In the genomic region with DNA sequence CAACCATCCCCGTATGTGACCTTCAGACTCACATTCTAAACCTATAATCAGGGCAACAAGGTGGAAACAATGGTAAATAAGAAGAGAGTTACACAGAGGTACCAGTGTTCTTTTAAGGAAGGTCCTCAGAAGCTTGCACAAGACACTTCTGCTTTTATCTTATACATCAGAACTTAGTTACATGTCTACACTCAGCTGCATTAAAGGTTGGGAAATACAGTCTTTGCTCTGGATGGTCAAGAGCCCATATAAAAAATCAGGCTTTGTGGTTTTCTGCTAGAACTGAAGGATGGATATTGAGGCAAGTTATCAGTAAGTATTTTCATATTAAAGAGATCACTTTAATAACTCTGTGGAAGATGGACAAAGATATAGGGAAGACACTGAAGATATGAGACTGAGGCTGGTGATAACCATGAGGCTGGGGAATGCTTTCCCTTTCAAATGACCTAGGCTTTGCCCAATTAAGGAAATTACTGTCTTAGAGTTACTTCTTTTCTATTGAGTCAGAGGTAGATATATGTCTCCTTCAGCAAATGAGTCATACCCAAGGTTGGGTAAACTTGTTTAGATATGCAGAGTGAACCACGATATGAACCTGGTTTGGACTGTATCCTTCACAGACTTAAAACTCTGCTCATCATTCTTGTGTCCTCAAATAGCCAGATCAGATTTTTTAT, we compare ENCODE assay signal across 8 cellular contexts.
DNase-seq lines count a peak whose midpoint lies in the region; ATAC-seq and TF ChIP-seq lines count a peak whose summit lies in the region.

No MANE protein-coding gene starts in this region.

- TF ChIP-seq POLR2A in IMR-90 (IDR thresholded peaks at IDR 0.05; ENCODE audit: low read depth, low read length): no peak
- no peak for TF ChIP-seq POLR2A in testis (IDR thresholded peaks at IDR 0.05)
- TF ChIP-seq POLR2A in spleen (IDR thresholded peaks at IDR 0.05): no peak

- H3K14ac ChIP-seq in IMR-90 (replicated peaks; ENCODE audit: low read depth, low read length): peak overlapping the region; percentile 98

- peak overlapping the region; percentile 98 for H2BK120ac ChIP-seq in IMR-90 (ENCODE audit: low read depth, low read length)

- H3K9me1 ChIP-seq in IMR-90 (ENCODE audit: insufficient read depth, low read length): peaks cover 14% of the 10 kb centered on the region; the same call in 1 of the 2 replicates

- peak overlapping the region; percentile 92 to 93 for H4K8ac ChIP-seq in IMR-90 (ENCODE audit: low read depth in 2 of 2, low read length in 2 of 2)

- H3K9me3 ChIP-seq in IMR-90 (ENCODE audit: control insufficient read depth, insufficient read depth, low read length): no peaks in the 10 kb centered on the region
- no peaks in the 10 kb centered on the region for H3K9me3 ChIP-seq in testis
- H3K9me3 ChIP-seq in spleen: no peaks in the 10 kb centered on the region

- H3K27me3 ChIP-seq in IMR-90 (ENCODE audit: control insufficient read depth, insufficient read depth, low read length): no peaks in the 10 kb centered on the region
- no peaks in the 10 kb centered on the region for H3K27me3 ChIP-seq in foreskin keratinocyte
- no peaks in the 10 kb centered on the region for H3K27me3 ChIP-seq in testis
- H3K27me3 ChIP-seq in spleen (replicated peaks in 1 of 7): no peaks in the 10 kb centered on the region

- H3K18ac ChIP-seq in IMR-90 (ENCODE audit: low read depth, low read length): peak overlapping the region; percentile 99

- H3K23ac ChIP-seq in IMR-90 (ENCODE audit: low read depth, low read length): peak overlapping the region; percentile 93; the same call in 1 of the 2 replicates

- CTCF ChIA-PET in IMR-90 (lab: Yijun Ruan, JAX): no interaction called here

- H3K4me1 ChIP-seq in IMR-90 (ENCODE audit: control insufficient read depth, insufficient read depth, low read length): peaks cover 28% of the 10 kb centered on the region
- H3K4me1 ChIP-seq in foreskin keratinocyte: peaks cover 31% of the 10 kb centered on the region
- no peaks in the 10 kb centered on the region for H3K4me1 ChIP-seq in testis
- peaks cover 0 to 30% (median 7%) of the 10 kb centered on the region in 6 donors for H3K4me1 ChIP-seq in spleen

- POLR2A ChIA-PET in IMR-90 (lab: Charles Lee; ENCODE audit: unreplicated experiment): interaction anchor here (0.6 kb wide), 1 partner anchor 29 kb away, joined by 3 read pairs; no protein-coding TSS in a partner anchor

- H3K36me3 ChIP-seq in IMR-90 (ENCODE audit: control insufficient read depth, insufficient read depth, low read length) (no peaks in the 10 kb centered on the region), testis (ENCODE audit: low read depth, missing control alignments) (no peaks in the 10 kb centered on the region), spleen (no peaks in the 10 kb centered on the region)

- H3K79me1 ChIP-seq in IMR-90 (ENCODE audit: low read depth in 1 of 2, low read length in 2 of 2): no peaks in the 10 kb centered on the region

- no peak overlapping the region for H2AFZ ChIP-seq in IMR-90 (replicated peaks; ENCODE audit: low read length, poor library complexity)

- peak; percentile 48 for ATAC-seq in GM21825 (IDR thresholded peaks at IDR 0.05; ENCODE audit: unreplicated experiment)
- peak; percentile 64 for ATAC-seq in IMR-90 (ENCODE audit: low read depth)
- ATAC-seq in foreskin keratinocyte: peak; percentile 75

- peak overlapping the region; percentile 93 for H3K4ac ChIP-seq in IMR-90 (ENCODE audit: low read depth, low read length)

- H3K27ac ChIP-seq in IMR-90 (ENCODE audit: insufficient read depth, low read length) (peak overlapping the region; percentile 88), foreskin keratinocyte (peak overlapping the region; percentile 40), testis (no peak overlapping the region), spleen (no peak overlapping the region)

- peak overlapping the region; percentile 99 for H2BK20ac ChIP-seq in IMR-90 (ENCODE audit: low read depth, low read length)

- no peaks in the 10 kb centered on the region for H4K20me1 ChIP-seq in IMR-90 (ENCODE audit: insufficient read depth, low read length)

- no peak overlapping the region for H3K4me3 ChIP-seq in IMR-90 (ENCODE audit: insufficient read depth, low read depth, low read length)
- H3K4me3 ChIP-seq in testis: no peak overlapping the region
- no peak overlapping the region for H3K4me3 ChIP-seq in spleen

- no peak for TF ChIP-seq RAD21 in IMR-90 (IDR thresholded peaks at IDR 0.05; ENCODE audit: low read length)

- no TSS peak for BruUV-seq in IMR-90 (replicated peaks; lab: Mats Ljungman, UMichigan)

- DNase-seq in GM13977 (ENCODE audit: low spot score) (peak; percentile 16), IMR-90 (peak; percentile 95), foreskin keratinocyte (peak; percentile 92 to 95), NCI-H1436 treated with DMSO at 0.1 percent for 48 hours (lab: John Stamatoyannopoulos, UW) (no peak), NCI-H1694 (lab: John Stamatoyannopoulos, UW) (no peak), testis (no peak), spleen (no peak)

- in situ Hi-C loops in GM13977 (cut with MboI; ENCODE audit: low pct_unique_long_range_greater_than_20kb, low sequenced_read_pairs, unreplicated experiment) (loop anchor here (25.0 kb wide), 1 partner anchor 518 kb away; the partner anchor contains the start of gene TEX48), IMR-90 (cut with MboI; ENCODE audit: low sequenced_read_pairs) (no loop called here)

- no peak overlapping the region for H2AK9ac ChIP-seq in IMR-90 (replicated peaks; ENCODE audit: low read depth, low read length, poor library complexity)

- intact Hi-C loops in IMR-90 (cut with micrococcal nuclease) (loop anchor here (5.0 to 10.0 kb wide), 3 partner anchors 58 to 170 kb away; no protein-coding TSS in a partner anchor), testis (cut with DNase I; ENCODE audit: low total_unique reads) (no loop called here), spleen (cut with DNase I; ENCODE audit: low total_unique reads) (no loop called here)

- H4K5ac ChIP-seq in IMR-90 (ENCODE audit: low read depth, low read length): peak overlapping the region; percentile 94

- H3K4me2 ChIP-seq in IMR-90 (ENCODE audit: low read depth, low read length): peak overlapping the region; percentile 23; the same call in 1 of the 2 replicates

- peak overlapping the region; percentile 100 for H2BK5ac ChIP-seq in IMR-90 (ENCODE audit: low read depth, low read length, poor library complexity, severe bottlenecking)

- H4K91ac ChIP-seq in IMR-90 (ENCODE audit: insufficient read depth, low read depth, low read length): peak overlapping the region; percentile 94

- dilution Hi-C loops in IMR-90 (cut with HindIII; ENCODE audit: low sequenced_read_pairs, unreplicated experiment): no loop called here

- H2BK15ac ChIP-seq in IMR-90 (ENCODE audit: low read depth, low read length): peak overlapping the region; percentile 80

- WGBS in IMR-90 (ENCODE audit: extremely low coverage in 2 of 2, insufficient read length in 1 of 2), 2 experiments: no CpG with 5 or more reads among the region's 2 CpGs
- 38 to 70% methylated on average over 2 of the region's 2 CpGs for WGBS in testis, 2 donors
- 19 to 65% (median 34%) methylated on average over 2 of the region's 2 CpGs for WGBS in spleen, 5 donors

- H2AK5ac ChIP-seq in IMR-90 (ENCODE audit: low read depth, low read length): peak overlapping the region; percentile 88; the same call in 1 of the 2 replicates

- peak overlapping the region; percentile 61; the same call in 1 of the 2 replicates for H3K9ac ChIP-seq in IMR-90 (ENCODE audit: low read depth, low read length)

- TF ChIP-seq CTCF in GM13977 (IDR thresholded peaks at IDR 0.05; ENCODE audit: extremely low read depth, insufficient read depth, missing control alignments) (no peak), IMR-90 (conservative IDR thresholded peaks at IDR 0.05; ENCODE audit: low read depth, low read length) (no peak), foreskin keratinocyte (conservative IDR thresholded peaks at IDR 0.05) (no peak), testis (IDR thresholded peaks at IDR 0.05) (no peak), spleen (IDR thresholded peaks at IDR 0.05 in 8 of 11, conservative IDR thresholded peaks at IDR 0.05 in 3 of 11) (no peak)

- peak overlapping the region; percentile 98 for H3K56ac ChIP-seq in IMR-90 (ENCODE audit: extremely low read depth, insufficient read depth, low read length)

TF ChIP-seq in IMR-90, 13 proteins besides CTCF, POLR2A, EP300 and RAD21 (continues in another document):
- TF ChIP-seq RCOR1 (IDR thresholded peaks at IDR 0.05; ENCODE audit: insufficient replicate concordance, low read length): no peak
- TF ChIP-seq MAZ (IDR thresholded peaks at IDR 0.05; ENCODE audit: borderline replicate concordance, low read depth, low read length): no peak
- peak; percentile 54; the same call in 1 of the 2 replicates for TF ChIP-seq BHLHE40 (IDR thresholded peaks at IDR 0.05; ENCODE audit: low read depth, low read length)
- no peak for TF ChIP-seq CHD1 (IDR thresholded peaks at IDR 0.05; ENCODE audit: low read depth, low read length)
- peak; percentile 88 for TF ChIP-seq CEBPB (IDR thresholded peaks at IDR 0.05; ENCODE audit: low read depth, low read length)
- TF ChIP-seq, protein P1, sequence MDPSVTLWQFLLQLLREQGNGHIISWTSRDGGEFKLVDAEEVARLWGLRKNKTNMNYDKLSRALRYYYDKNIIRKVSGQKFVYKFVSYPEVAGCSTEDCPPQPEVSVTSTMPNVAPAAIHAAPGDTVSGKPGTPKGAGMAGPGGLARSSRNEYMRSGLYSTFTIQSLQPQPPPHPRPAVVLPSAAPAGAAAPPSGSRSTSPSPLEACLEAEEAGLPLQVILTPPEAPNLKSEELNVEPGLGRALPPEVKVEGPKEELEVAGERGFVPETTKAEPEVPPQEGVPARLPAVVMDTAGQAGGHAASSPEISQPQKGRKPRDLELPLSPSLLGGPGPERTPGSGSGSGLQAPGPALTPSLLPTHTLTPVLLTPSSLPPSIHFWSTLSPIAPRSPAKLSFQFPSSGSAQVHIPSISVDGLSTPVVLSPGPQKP (IDR thresholded peaks at IDR 0.05; ENCODE audit: borderline replicate concordance, low read depth, low read length): no peak
- TF ChIP-seq MAFK (IDR thresholded peaks at IDR 0.05; ENCODE audit: low read depth, low read length): 0 out of 2 replicates have a peak, but pooled peaks have one; percentile 17
- TF ChIP-seq SMC3 (IDR thresholded peaks at IDR 0.05; ENCODE audit: low read depth, low read length): no peak
- TF ChIP-seq RFX5 (IDR thresholded peaks at IDR 0.05; ENCODE audit: low read depth, low read length): no peak
- TF ChIP-seq FOS (IDR thresholded peaks at IDR 0.05; ENCODE audit: low read depth, low read length): peak; percentile 99
- TF ChIP-seq MXI1 (IDR thresholded peaks at IDR 0.05; ENCODE audit: borderline replicate concordance, low read depth, low read length): no peak
- TF ChIP-seq, protein P2, sequence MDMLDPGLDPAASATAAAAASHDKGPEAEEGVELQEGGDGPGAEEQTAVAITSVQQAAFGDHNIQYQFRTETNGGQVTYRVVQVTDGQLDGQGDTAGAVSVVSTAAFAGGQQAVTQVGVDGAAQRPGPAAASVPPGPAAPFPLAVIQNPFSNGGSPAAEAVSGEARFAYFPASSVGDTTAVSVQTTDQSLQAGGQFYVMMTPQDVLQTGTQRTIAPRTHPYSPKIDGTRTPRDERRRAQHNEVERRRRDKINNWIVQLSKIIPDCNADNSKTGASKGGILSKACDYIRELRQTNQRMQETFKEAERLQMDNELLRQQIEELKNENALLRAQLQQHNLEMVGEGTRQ (IDR thresholded peaks at IDR 0.05; ENCODE audit: low read depth, low read length): no peak

Comparison
In these comparisons a context has a peak if more than half of its experiments do, and no peak if none do; other contexts are left out.
1. DNase-seq: peak in GM13977 (single experiment), IMR-90 (single experiment) and foreskin keratinocyte (2 of 2); none in NCI-H1436 treated with DMSO at 0.1 percent for 48 hours (single experiment), NCI-H1694 (single experiment), testis (single experiment) and spleen (single experiment).
2. H3K27ac ChIP-seq: peak in IMR-90 (single experiment) and foreskin keratinocyte (single experiment); none in testis (0 of 2) and spleen (0 of 8).
3. Peak in every context shown above with its lines, with median percentiles within 50 percentile points of each other: ATAC-seq.